Comparison of ENCODE assay signal across 10 cellular contexts in the genomic region with DNA sequence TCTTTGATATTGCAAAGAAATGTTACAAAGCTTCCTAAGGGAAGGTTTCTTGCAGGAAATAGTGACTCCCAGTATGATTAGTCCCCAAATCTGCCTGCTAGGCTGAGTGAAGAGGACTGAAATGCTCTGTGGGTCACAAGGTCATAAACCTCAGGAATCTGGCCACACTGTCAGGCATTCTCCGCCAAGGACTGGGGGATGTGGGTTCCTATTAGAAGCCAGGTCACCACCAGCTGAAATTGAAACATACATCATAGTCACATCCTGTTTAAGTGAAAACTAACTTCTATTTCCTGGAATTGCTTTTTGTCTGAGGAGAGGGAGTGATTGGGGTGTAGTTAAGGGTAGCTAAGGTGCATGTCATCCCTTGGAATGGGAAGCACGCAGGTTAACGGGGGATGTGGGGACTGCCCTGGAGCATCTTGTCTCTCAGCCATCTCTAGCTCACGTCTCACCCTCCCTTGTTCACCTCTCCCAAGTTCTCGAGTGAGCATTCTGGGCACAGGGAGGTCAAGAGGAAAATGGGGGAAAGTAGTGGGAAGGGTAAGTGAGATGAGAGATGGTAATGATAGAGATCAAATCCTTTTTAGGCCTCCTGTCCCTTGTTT. TPM values are rescaled to one million over a fixed set of nuclear protein-coding genes. Genes with fewer than 3 reads are reported as not detected.
DNase-seq lines count a peak whose midpoint lies in the region; ATAC-seq, FAIRE-seq and TF ChIP-seq lines count a peak whose summit lies in the region.
"Had no signal": no experiment of that assay in that cellular context is flagged by ENCODE, and none has a peak within 500 bp of the region (broad histone marks: within the 10 kb centered on the region; RNA-seq: fewer than 3 reads in every experiment).

No MANE protein-coding gene starts in this region.

- no peaks in the 10 kb centered on the region for H3K9me3 ChIP-seq in PC-9 (ENCODE audit: insufficient read depth, low read depth)

- H3K9me2 ChIP-seq in PC-9 (ENCODE audit: insufficient read depth), result no peaks in the 10 kb centered on the region

- FAIRE-seq in GM12891 (lab: Jason Lieb, UNC), result peak; percentile 89

- H3K36me3 ChIP-seq in PC-9 (ENCODE audit: low read depth), result no peaks in the 10 kb centered on the region

- POLR2A ChIA-PET in PC-9 (lab: Charles Lee; ENCODE audit: unreplicated experiment), result interaction anchor here (0.6 kb wide), 2 partner anchors 12 to 111 kb away, joined by 3 to 4 read pairs; a partner anchor contains a TSS

- no peaks in the 10 kb centered on the region for H3K36me3 Mint-ChIP-seq in effector memory CD8-positive, alpha-beta T cell (ENCODE audit: insufficient read depth)
- H3K36me3 Mint-ChIP-seq in osteocyte (ENCODE audit: unreplicated experiment), result no peaks in the 10 kb centered on the region

- peaks cover 44% of the 10 kb centered on the region for H3F3A ChIP-seq in PC-9 (ENCODE audit: insufficient read depth, low read depth)

- H3K4me3 Mint-ChIP-seq in effector memory CD8-positive, alpha-beta T cell, result peak overlapping the region; percentile 41 to 45
- no peak overlapping the region for H3K4me3 Mint-ChIP-seq in osteocyte (ENCODE audit: unreplicated experiment)

- CTCF ChIA-PET in PC-9 (lab: Charles Lee), result no interaction called here

- H3K4me1 Mint-ChIP-seq in effector memory CD8-positive, alpha-beta T cell (ENCODE audit: low read depth in 2 of 2), result peaks cover 17 to 22% of the 10 kb centered on the region in 2 donors
- H3K4me1 Mint-ChIP-seq in osteocyte (ENCODE audit: unreplicated experiment), result peaks cover 31% of the 10 kb centered on the region

- H4K20me1 ChIP-seq in PC-9 (ENCODE audit: insufficient read depth), result no peaks in the 10 kb centered on the region

- no peaks in the 10 kb centered on the region for H3K27me3 Mint-ChIP-seq in effector memory CD8-positive, alpha-beta T cell
- H3K27me3 Mint-ChIP-seq in osteocyte (ENCODE audit: unreplicated experiment), result no peaks in the 10 kb centered on the region

- no peak for TF ChIP-seq CTCF in PC-9 (conservative IDR thresholded peaks at IDR 0.05)
- TF ChIP-seq CTCF in osteocyte (IDR thresholded peaks at IDR 0.05), result no peak

- H3K4me1 ChIP-seq in PC-9 (replicated peaks; ENCODE audit: insufficient read depth), result peaks cover 44% of the 10 kb centered on the region

- DNase-seq in GM12891 (ENCODE audit: insufficient read length, low spot score) (no peak), PC-9 (peak; percentile 58 to 76), osteocyte (ENCODE audit: extremely low spot score, unreplicated experiment) (no peak), NCI-H2107 treated with DMSO at 0.1 percent for 48 hours (lab: John Stamatoyannopoulos, UW; ENCODE audit: unreplicated experiment) (no peak), 8988T (no peak)
- no peak for DNase-seq in effector memory CD8-positive, alpha-beta T cell
- DNase-seq: kidney glomerular epithelial cell, NCI-H1417 treated with DMSO at 0.1 percent for 48 hours had no signal

- intact Hi-C loops in PC-9 (cut with micrococcal nuclease; ENCODE audit: unreplicated experiment), result loop anchor here (5.0 kb wide), 2 partner anchors 54 to 109 kb away; a partner anchor contains a TSS

- peak overlapping the region; percentile 71 to 78 for H3K27ac Mint-ChIP-seq in effector memory CD8-positive, alpha-beta T cell
- H3K27ac Mint-ChIP-seq in osteocyte (ENCODE audit: unreplicated experiment), result peak overlapping the region; percentile 33

- H3K4me2 ChIP-seq in PC-9, result peak overlapping the region; percentile 57

- peak overlapping the region; percentile 80 for H3K27ac ChIP-seq in PC-9

- H3K79me2 ChIP-seq in PC-9 (ENCODE audit: low read depth), result no peaks in the 10 kb centered on the region

- peak overlapping the region; percentile 9; the same call in 1 of the 2 replicates for H2AFZ ChIP-seq in PC-9

- no peaks in the 10 kb centered on the region for H3K9me3 Mint-ChIP-seq in effector memory CD8-positive, alpha-beta T cell
- no peaks in the 10 kb centered on the region for H3K9me3 Mint-ChIP-seq in osteocyte (ENCODE audit: unreplicated experiment)

- peak overlapping the region; percentile 6; the same call in 1 of the 2 replicates for H3K4me3 ChIP-seq in PC-9

- no peak for TF ChIP-seq POLR2A in GM12891 (IDR thresholded peaks at IDR 0.05; ENCODE audit: low read depth, low read length)

- peak; percentile 52 for ATAC-seq in effector memory CD8-positive, alpha-beta T cell (replicated peaks)
- ATAC-seq in HG02623 (IDR thresholded peaks at IDR 0.05; ENCODE audit: unreplicated experiment) (no peak), GM21576 (IDR thresholded peaks at IDR 0.05; ENCODE audit: unreplicated experiment) (no peak)

- no TSS peak for BruUV-seq in PC-9 (replicated peaks; lab: Mats Ljungman, UMichigan)

- no peaks in the 10 kb centered on the region for H3K27me3 ChIP-seq in PC-9 (ENCODE audit: insufficient read depth, low read depth)

TF ChIP-seq in GM12891, 5 proteins besides CTCF, POLR2A, EP300 and RAD21:
- TF ChIP-seq SPI1 (IDR thresholded peaks at IDR 0.05; ENCODE audit: low read depth, low read length) (no peak), POLR2AphosphoS5 (IDR thresholded peaks at IDR 0.05; ENCODE audit: low read depth, low read length) (no peak)

RNA-seq across cellular contexts. Expression of a gene that starts 12.0 kb away (rescaled TPM):
- polyA plus RNA-seq in GM12891 (2012; ENCODE audit: low read depth, missing spikeins), result 19.7 TPM
- total RNA-seq in PC-9 (2021) (15.6 and 17.2 TPM in 2 replicates), osteocyte (0.83 and 0.84 TPM in 2 replicates)

Comparison
In these comparisons a context has a peak if more than half of its experiments do, and no peak if none do; other contexts are left out.
1. DNase-seq: peak in PC-9 (2 of 2); none in GM12891 (single experiment), effector memory CD8-positive, alpha-beta T cell (0 of 3), osteocyte (single experiment), NCI-H2107 treated with DMSO at 0.1 percent for 48 hours (single experiment) and 8988T (single experiment).